Comparison of ENCODE assay signal across 8 cellular contexts in the genomic region with DNA sequence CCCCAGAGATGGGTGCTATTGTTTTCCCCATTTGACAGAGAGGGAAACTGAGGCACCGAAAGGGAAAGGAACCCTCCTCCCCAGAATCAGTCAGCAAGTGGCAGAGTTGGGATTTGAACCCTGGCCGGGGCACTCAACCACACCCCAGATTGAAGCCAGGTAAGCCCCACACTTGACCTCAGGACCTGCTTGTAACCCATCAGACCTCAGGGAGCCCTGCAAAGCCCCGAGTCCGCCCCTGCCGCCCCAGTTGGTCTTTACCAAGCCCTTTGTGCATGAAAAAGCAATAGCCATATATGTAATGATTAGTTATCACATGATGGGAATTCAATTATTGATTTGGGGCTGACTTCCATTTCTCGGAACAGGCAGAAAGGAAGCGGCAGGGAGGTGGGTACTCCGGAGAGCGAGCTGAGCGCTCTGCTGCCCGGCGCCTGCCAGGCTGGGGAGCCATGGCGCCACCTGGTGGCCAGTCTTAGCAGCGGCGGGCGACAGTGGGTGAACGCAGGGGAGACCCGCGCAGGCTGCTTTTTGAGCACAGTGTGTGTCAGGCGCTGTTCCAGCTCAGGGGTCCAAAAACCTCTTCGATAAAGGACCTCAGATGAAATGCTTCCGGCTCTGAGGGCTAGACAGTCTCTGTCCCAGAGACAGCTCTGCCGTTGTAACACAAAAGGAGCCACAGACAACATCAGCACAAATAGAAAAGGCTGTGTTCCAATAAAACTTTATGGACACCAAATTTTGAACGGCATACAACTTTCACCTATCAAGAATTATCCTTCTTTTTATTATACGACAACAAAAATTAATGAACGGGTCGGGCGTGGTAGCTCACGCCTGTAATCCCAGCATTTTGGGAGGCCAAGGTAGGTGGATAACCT.
A peak's percentile ranks its signal among the peaks of the same experiment; 100 is the strongest.
DNase-seq lines count a peak whose midpoint lies in the region; ATAC-seq lines count a peak whose summit lies in the region.

No MANE protein-coding gene starts in this region.

- no peak overlapping the region for H3K4me3 ChIP-seq in aorta (ENCODE audit: low read length in 2 of 2)

- 19 to 22% methylated on average over 29 of the region's 29 CpGs for WGBS in aorta, 2 donors

- H3K4me3 Mint-ChIP-seq in activated naive CD8-positive, alpha-beta T cell treated with anti-CD3 and anti-CD28 coated beads for 36 hours: no peak overlapping the region

- H3K4me1 Mint-ChIP-seq in activated naive CD8-positive, alpha-beta T cell treated with anti-CD3 and anti-CD28 coated beads for 36 hours: no peaks in the 10 kb centered on the region

- H3K9me3 ChIP-seq in aorta (ENCODE audit: control insufficient read depth, low read length): no peaks in the 10 kb centered on the region

- H3K9me3 Mint-ChIP-seq in activated naive CD8-positive, alpha-beta T cell treated with anti-CD3 and anti-CD28 coated beads for 36 hours: no peaks in the 10 kb centered on the region

- no peak overlapping the region for H3K27ac ChIP-seq in aorta (ENCODE audit: low read depth in 1 of 2, low read length in 2 of 2)

- in situ Hi-C loops in KBM-7 (cut with MboI; ENCODE audit: low pct_unique_long_range_greater_than_20kb, low sequenced_read_pairs): no loop called here

- H3K27me3 ChIP-seq in aorta (ENCODE audit: control insufficient read depth in 1 of 2, insufficient read depth in 2 of 2, low read length in 1 of 2): no peaks in the 10 kb centered on the region

- peak; percentile 82 for ATAC-seq in aorta (ENCODE audit: low FRiP score)
- no peak for ATAC-seq in GM18498 (IDR thresholded peaks at IDR 0.05; ENCODE audit: unreplicated experiment)

- peak; percentile 4 for DNase-seq in DMS53 treated with DMSO at 0.1 percent for 48 hours (lab: John Stamatoyannopoulos, UW; ENCODE audit: unreplicated experiment)
- peak; percentile 85 for DNase-seq in KBM-7
- peak; percentile 56 for DNase-seq in SW480 (ENCODE audit: low spot score)
- DNase-seq in activated naive CD8-positive, alpha-beta T cell treated with anti-CD3 and anti-CD28 coated beads for 36 hours: peak; percentile 81
- DNase-seq in cardiac septum (ENCODE audit: low spot score): peak; percentile 86
- DNase-seq in putamen (ENCODE audit: low spot score): peak; percentile 21
- peak; percentile 75 to 92 for DNase-seq in aorta

- no peaks in the 10 kb centered on the region for H3K36me3 Mint-ChIP-seq in activated naive CD8-positive, alpha-beta T cell treated with anti-CD3 and anti-CD28 coated beads for 36 hours

- H3K27ac Mint-ChIP-seq in activated naive CD8-positive, alpha-beta T cell treated with anti-CD3 and anti-CD28 coated beads for 36 hours: no peak overlapping the region

- no peaks in the 10 kb centered on the region for H3K4me1 ChIP-seq in aorta (ENCODE audit: control insufficient read depth in 1 of 2, insufficient read depth in 2 of 2, low read length in 2 of 2)

- no peaks in the 10 kb centered on the region for H3K36me3 ChIP-seq in aorta (ENCODE audit: control insufficient read depth in 1 of 2, insufficient read depth in 2 of 2, low read length in 1 of 2)

- intact Hi-C loops in cardiac septum (cut with DNase I) (loop anchor here (1.0 to 10.0 kb wide), 2 partner anchors 311 to 614 kb away; no protein-coding TSS in a partner anchor), aorta (cut with DNase I) (loop anchor here (1.0 to 10.0 kb wide), 3 partner anchors 312 to 614 kb away; no protein-coding TSS in a partner anchor)

- peaks cover 17% of the 10 kb centered on the region for H3K27me3 Mint-ChIP-seq in activated naive CD8-positive, alpha-beta T cell treated with anti-CD3 and anti-CD28 coated beads for 36 hours

Comparison
In these comparisons a context has a peak if more than half of its experiments do, and no peak if none do; other contexts are left out.
1. DNase-seq: peak in every context shown above with its lines; median percentile 86 in cardiac septum; 85 in KBM-7; 84 in aorta; 81 in activated naive CD8-positive, alpha-beta T cell treated with anti-CD3 and anti-CD28 coated beads for 36 hours; 56 in SW480; 21 in putamen; 4 in DMS53 treated with DMSO at 0.1 percent for 48 hours.